9 cellular contexts compared by ENCODE assay signal in the genomic region with DNA sequence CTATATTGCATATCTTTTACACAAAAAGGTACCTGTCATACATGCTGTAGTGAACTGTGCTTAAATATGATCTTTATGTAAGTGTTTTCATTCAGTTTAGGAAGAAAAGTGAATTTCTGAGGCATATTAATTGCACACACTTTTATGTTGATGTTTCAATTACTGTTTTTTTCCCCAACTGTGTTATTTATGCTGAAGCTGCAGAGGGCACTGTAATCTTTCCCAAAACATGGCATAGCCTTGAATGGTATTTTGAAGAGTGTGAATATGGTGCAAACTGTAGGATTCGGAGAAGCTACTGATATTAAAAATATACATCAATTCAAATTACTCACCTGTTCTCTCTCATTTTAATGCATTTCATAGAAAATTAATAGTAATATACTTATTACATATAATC. TPM values are rescaled to one million over a fixed set of nuclear protein-coding genes. Genes with fewer than 3 reads are reported as not detected.
DNase-seq lines count a peak whose midpoint lies in the region; ATAC-seq and TF ChIP-seq lines count a peak whose summit lies in the region.
"Had no signal": no experiment of that assay in that cellular context is flagged by ENCODE, and none has a peak within 500 bp of the region (broad histone marks: within the 10 kb centered on the region; RNA-seq: fewer than 3 reads in every experiment).

No MANE protein-coding gene starts in this region.

- no peak overlapping the region for H2BK120ac ChIP-seq in H9 (ENCODE audit: low read depth, low read length, poor library complexity, severe bottlenecking)

- H3K4me1 ChIP-seq in H9 (ENCODE audit: insufficient read depth, low read length) (no peaks in the 10 kb centered on the region), RWPE2 (ENCODE audit: insufficient read depth, poor library complexity, severe bottlenecking) (no peaks in the 10 kb centered on the region)

- no peak overlapping the region for H2AFZ ChIP-seq in H9 (ENCODE audit: low read length)

- no peak overlapping the region for H2AK5ac ChIP-seq in H9 (ENCODE audit: insufficient read length, low read length)

- H3K36me3 Mint-ChIP-seq in H9 (ENCODE audit: insufficient read depth in 1 of 3, low read depth in 3 of 3), result peaks cover 0 to 3% (median 0%) of the 10 kb centered on the region in 3 experiments; a peak in 3 of 7 replicates
- H3K36me3 Mint-ChIP-seq in activated CD4-positive, alpha-beta T cell treated with anti-CD3 and anti-CD28 coated beads, Interleukin-2, amount 10 ng/mL, durations not matched to agents 7 days and 5 days (ENCODE audit: low read depth), result no peaks in the 10 kb centered on the region
- H3K36me3 Mint-ChIP-seq in naive thymus-derived CD8-positive, alpha-beta T cell, result no peaks in the 10 kb centered on the region

- no peak overlapping the region for H3T11ph ChIP-seq in H9 (ENCODE audit: low read length)

- no peak overlapping the region for H3K27ac ChIP-seq in H9 (ENCODE audit: insufficient read length, low read depth, low read length)
- no peak overlapping the region for H3K27ac ChIP-seq in RWPE2 (ENCODE audit: poor library complexity, severe bottlenecking)

- H3K79me2 ChIP-seq in H9 (ENCODE audit: insufficient read depth, low read length), result no peaks in the 10 kb centered on the region

- TF ChIP-seq CTCF in AG10803 (conservative IDR thresholded peaks at IDR 0.05; ENCODE audit: low read length), result peak; percentile 50
- peak; percentile 63 for TF ChIP-seq CTCF in H9 (conservative IDR thresholded peaks at IDR 0.05)
- TF ChIP-seq CTCF in RWPE2 (IDR thresholded peaks at IDR 0.05; ENCODE audit: poor library complexity, severe bottlenecking), result peak; percentile 75

- no peaks in the 10 kb centered on the region for H3K79me1 ChIP-seq in H9 (ENCODE audit: insufficient read depth, low read depth, low read length, poor library complexity, severe bottlenecking)

- no peak overlapping the region for H3K23ac ChIP-seq in H9 (ENCODE audit: insufficient read length, low read depth, low read length)

- H3K9me3 Mint-ChIP-seq in H9, result no peaks in the 10 kb centered on the region
- H3K9me3 Mint-ChIP-seq in activated CD4-positive, alpha-beta T cell treated with anti-CD3 and anti-CD28 coated beads, Interleukin-2, amount 10 ng/mL, durations not matched to agents 7 days and 5 days, result no peaks in the 10 kb centered on the region
- no peaks in the 10 kb centered on the region for H3K9me3 Mint-ChIP-seq in naive thymus-derived CD8-positive, alpha-beta T cell

- no peaks in the 10 kb centered on the region for H4K20me1 ChIP-seq in H9 (ENCODE audit: control insufficient read depth, insufficient read depth, insufficient read length)

- POLR2A ChIA-PET in activated CD4-positive, alpha-beta T cell treated with anti-CD3 and anti-CD28 coated beads, Interleukin-2, amount 10 ng/mL, durations not matched to agents 7 days and 5 days (lab: Charles Lee), result no interaction called here
- POLR2A ChIA-PET in naive thymus-derived CD8-positive, alpha-beta T cell (lab: Charles Lee), result no interaction called here

- H4K91ac ChIP-seq in H9 (ENCODE audit: insufficient read length, low read depth, low read length), result no peak overlapping the region

- H3K23me2 ChIP-seq in H9 (ENCODE audit: insufficient read length, low read depth, low read length, poor library complexity, severe bottlenecking), result no peaks in the 10 kb centered on the region

- H3K36me3 ChIP-seq in RWPE2 (ENCODE audit: low read depth), result no peaks in the 10 kb centered on the region

- CTCF ChIA-PET in activated CD4-positive, alpha-beta T cell treated with anti-CD3 and anti-CD28 coated beads, Interleukin-2, amount 10 ng/mL, durations not matched to agents 7 days and 5 days (lab: Charles Lee), result no interaction called here

- H2BK12ac ChIP-seq in H9 (ENCODE audit: insufficient read length, low read depth, low read length), result no peak overlapping the region

- H3K4me3 ChIP-seq in AG10803 (ENCODE audit: low read length), result no peak overlapping the region
- H3K4me3 ChIP-seq in RWPE2 (ENCODE audit: severe bottlenecking), result no peak overlapping the region

- no peak overlapping the region for H3K4me3 Mint-ChIP-seq in H9
- H3K4me3 Mint-ChIP-seq in activated CD4-positive, alpha-beta T cell treated with anti-CD3 and anti-CD28 coated beads, Interleukin-2, amount 10 ng/mL, durations not matched to agents 7 days and 5 days, result no peak overlapping the region
- no peak overlapping the region for H3K4me3 Mint-ChIP-seq in naive thymus-derived CD8-positive, alpha-beta T cell

- peaks cover 4 to 5% of the 10 kb centered on the region in 2 experiments; a peak in 3 of 4 replicates for H3K4me1 Mint-ChIP-seq in H9
- no peaks in the 10 kb centered on the region for H3K4me1 Mint-ChIP-seq in activated CD4-positive, alpha-beta T cell treated with anti-CD3 and anti-CD28 coated beads, Interleukin-2, amount 10 ng/mL, durations not matched to agents 7 days and 5 days
- H3K4me1 Mint-ChIP-seq in naive thymus-derived CD8-positive, alpha-beta T cell, result no peaks in the 10 kb centered on the region

- H2BK5ac ChIP-seq in H9 (ENCODE audit: insufficient read length, low read length), result no peak overlapping the region

- H4K5ac ChIP-seq in H9 (ENCODE audit: insufficient read length, low read depth, low read length), result no peak overlapping the region

- H3K27me3 ChIP-seq in H9 (ENCODE audit: insufficient read depth, low read length) (no peaks in the 10 kb centered on the region), RWPE2 (ENCODE audit: insufficient read depth, poor library complexity, severe bottlenecking) (no peaks in the 10 kb centered on the region)

- no peak overlapping the region for H2BK20ac ChIP-seq in H9 (ENCODE audit: low read depth, low read length, poor library complexity, severe bottlenecking)

- H3K9me3 ChIP-seq in H9 (ENCODE audit: control insufficient read depth, low read depth, low read length) (no peaks in the 10 kb centered on the region), RWPE2 (ENCODE audit: severe bottlenecking) (no peaks in the 10 kb centered on the region)

- WGBS in H9 (ENCODE audit: extremely low coverage, insufficient read length, low lambda C conversion rate), result no CpG with 5 or more reads among the region's 1 CpG

- peak; percentile 17 for DNase-seq in AG10803 (ENCODE audit: low read depth)
- no peak for DNase-seq in H9
- no peak for DNase-seq in RWPE2 (ENCODE audit: low spot score)
- peak; percentile 23 for DNase-seq in glomerular visceral epithelial cell (ENCODE audit: extremely low spot score)
- DNase-seq in activated CD4-positive, alpha-beta T cell treated with anti-CD3 and anti-CD28 coated beads, Interleukin-2, amount 10 ng/mL, durations not matched to agents 7 days and 5 days, result no peak
- no peak for DNase-seq in naive thymus-derived CD8-positive, alpha-beta T cell
- DNase-seq: activated CD8-positive, alpha-beta memory T cell treated with anti-CD3 and anti-CD28 coated beads, Interleukin-2, amount 50 U/mL, for 4 hours had no signal

- no peak overlapping the region for H3K27ac Mint-ChIP-seq in H9
- H3K27ac Mint-ChIP-seq in activated CD4-positive, alpha-beta T cell treated with anti-CD3 and anti-CD28 coated beads, Interleukin-2, amount 10 ng/mL, durations not matched to agents 7 days and 5 days, result no peak overlapping the region
- no peak overlapping the region for H3K27ac Mint-ChIP-seq in naive thymus-derived CD8-positive, alpha-beta T cell

- no peak overlapping the region for H3K18ac ChIP-seq in H9 (ENCODE audit: insufficient read length, low read depth, low read length)

- ATAC-seq in RWPE2 (ENCODE audit: low read depth) (peak; percentile 62; the same call in 2 of the 3 replicates), GM21529 (IDR thresholded peaks at IDR 0.05; ENCODE audit: unreplicated experiment) (no peak), GM18520 (IDR thresholded peaks at IDR 0.05; ENCODE audit: unreplicated experiment) (no peak)
- no peak for ATAC-seq in naive thymus-derived CD8-positive, alpha-beta T cell

- no peak overlapping the region for H2BK15ac ChIP-seq in H9 (ENCODE audit: low read depth, low read length)

- no peak overlapping the region for H3K9ac ChIP-seq in H9 (ENCODE audit: extremely low read depth, insufficient read length, low read length)

- no peak overlapping the region for H4K8ac ChIP-seq in H9 (replicated peaks; ENCODE audit: insufficient read length, low read depth, low read length)

- H3K4ac ChIP-seq in H9 (ENCODE audit: low read depth, low read length), result no peak overlapping the region

- H3K56ac ChIP-seq in H9 (ENCODE audit: insufficient read length, low read depth, low read length), result no peak overlapping the region

- no peak overlapping the region for H3K4me2 ChIP-seq in H9 (ENCODE audit: insufficient read depth, insufficient read length, low read length)

- no peaks in the 10 kb centered on the region for H3K27me3 Mint-ChIP-seq in H9 (ENCODE audit: low read depth)
- peaks cover 28% of the 10 kb centered on the region for H3K27me3 Mint-ChIP-seq in activated CD4-positive, alpha-beta T cell treated with anti-CD3 and anti-CD28 coated beads, Interleukin-2, amount 10 ng/mL, durations not matched to agents 7 days and 5 days
- peaks cover 0 to 16% (median 8%) of the 10 kb centered on the region in 5 donors for H3K27me3 Mint-ChIP-seq in naive thymus-derived CD8-positive, alpha-beta T cell

- no peak overlapping the region for H3K14ac ChIP-seq in H9 (ENCODE audit: insufficient read depth, low read length)

RNA-seq across cellular contexts. Expression of gene CENPE, which starts 6.0 kb away (rescaled TPM):
- total RNA-seq in H9 (2021), result 34.4 and 38.1 TPM in 2 replicates
- 10 to 100 TPM; 65.0 to 74.6 TPM for total RNA-seq in activated CD4-positive, alpha-beta T cell treated with anti-CD3 and anti-CD28 coated beads, Interleukin-2, amount 10 ng/mL, durations not matched to agents 7 days and 5 days
- under 1 TPM; 0.44 to 0.62 TPM for total RNA-seq in naive thymus-derived CD8-positive, alpha-beta T cell
- polyA plus RNA-seq in naive thymus-derived CD8-positive, alpha-beta T cell, result under 1 TPM in 1 of 3 donors, not detected in 2; 0.14 TPM

Comparison
In these comparisons a context has a peak if more than half of its experiments do, and no peak if none do; other contexts are left out.
1. DNase-seq: peak in AG10803 (single experiment) and glomerular visceral epithelial cell (single experiment); none in H9 (single experiment), RWPE2 (single experiment), activated CD4-positive, alpha-beta T cell treated with anti-CD3 and anti-CD28 coated beads, Interleukin-2, amount 10 ng/mL, durations not matched to agents 7 days and 5 days (single experiment) and naive thymus-derived CD8-positive, alpha-beta T cell (0 of 10).
2. RNA of gene CENPE, which starts 6.0 kb away (total RNA-seq): 65.0 to 74.6 TPM in activated CD4-positive, alpha-beta T cell treated with anti-CD3 and anti-CD28 coated beads, Interleukin-2, amount 10 ng/mL, durations not matched to agents 7 days and 5 days and 34.4 to 38.1 TPM in H9; 0.44 to 0.62 TPM in naive thymus-derived CD8-positive, alpha-beta T cell; every median in the first group is over 10 times any median in the second.
3. Peak in every context shown above with its lines, with median percentiles within 50 percentile points of each other: CTCF ChIP-seq.